Comparison of ENCODE assay signal across 8 cellular contexts in the genomic region with DNA sequence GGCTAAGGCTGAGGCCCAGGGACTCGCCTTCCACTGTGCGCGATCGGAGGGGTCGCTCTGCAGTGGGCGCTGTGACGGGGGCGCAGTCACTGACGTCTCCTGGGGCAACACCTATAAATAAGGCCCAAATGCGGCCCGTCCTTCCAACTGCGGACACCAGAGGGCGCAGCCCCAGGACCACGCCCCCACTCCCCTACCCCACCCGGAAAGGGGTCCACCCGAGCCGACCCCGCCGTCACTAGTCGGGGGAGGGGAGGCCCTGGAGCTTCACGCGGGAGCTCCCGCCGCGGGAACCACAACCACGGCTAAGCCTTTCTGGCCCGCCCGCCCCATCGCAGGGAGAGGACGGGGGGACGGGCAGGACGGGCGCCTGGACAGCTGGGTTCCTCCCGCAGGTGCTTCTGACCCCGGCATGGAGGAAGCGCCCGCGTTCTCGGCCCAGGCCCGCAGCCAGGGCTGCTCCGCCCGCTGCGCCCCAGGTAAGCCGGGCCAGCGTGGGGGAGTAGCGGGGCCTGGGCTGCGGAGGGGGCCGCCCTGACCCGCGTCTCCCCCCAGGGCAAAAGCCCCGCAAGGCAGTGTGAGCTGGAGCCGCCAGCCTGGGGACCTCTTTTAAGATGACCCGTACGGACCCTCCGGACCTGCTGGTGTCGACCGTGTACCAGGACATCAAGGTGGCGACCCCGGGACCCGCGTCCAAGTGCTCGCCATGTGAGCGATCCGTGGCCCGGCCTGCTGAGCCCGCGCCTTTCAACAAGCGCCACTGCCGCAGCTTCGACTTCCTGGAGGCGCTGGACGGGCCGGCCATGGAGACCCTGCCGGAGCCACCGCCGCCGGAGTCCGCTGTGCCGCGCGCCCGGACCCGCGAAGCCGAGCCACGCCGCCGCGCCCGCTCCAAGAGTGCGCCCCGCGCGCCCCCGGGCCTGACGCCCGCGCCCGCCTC. TPM values are rescaled to one million over a fixed set of nuclear protein-coding genes. Genes with fewer than 3 reads are reported as not detected.
DNase-seq lines count a peak whose midpoint lies in the region; ATAC-seq and TF ChIP-seq lines count a peak whose summit lies in the region.
"Not testable (repeated sequence)": the region's sequence is repeated elsewhere in the genome, so short reads cannot be mapped to it uniquely, and the experiment has no call there.

No MANE protein-coding gene starts in this region.

- H3K27me3 Mint-ChIP-seq in activated naive CD4-positive, alpha-beta T cell treated with anti-CD3 and anti-CD28 coated beads, Interleukin-2, amount 10 ng/mL, durations not matched to agents 7 days and 5 days, result peaks cover 59% of the 10 kb centered on the region
- H3K27me3 Mint-ChIP-seq in endodermal cell (ENCODE audit: insufficient read depth), result peaks cover 33% of the 10 kb centered on the region

- peak overlapping the region; percentile 54 for H3K4me3 Mint-ChIP-seq in activated naive CD4-positive, alpha-beta T cell treated with anti-CD3 and anti-CD28 coated beads, Interleukin-2, amount 10 ng/mL, durations not matched to agents 7 days and 5 days
- not testable (repeated sequence) for H3K4me3 Mint-ChIP-seq in endodermal cell

- H3K9me3 Mint-ChIP-seq in activated naive CD4-positive, alpha-beta T cell treated with anti-CD3 and anti-CD28 coated beads, Interleukin-2, amount 10 ng/mL, durations not matched to agents 7 days and 5 days, result not testable (repeated sequence)
- H3K9me3 Mint-ChIP-seq in endodermal cell, result peaks cover 12% of the 10 kb centered on the region

- DNase-seq in ELR (ENCODE audit: low read depth), result peak; percentile 47
- DNase-seq in NCI-H2196 (lab: John Stamatoyannopoulos, UW; ENCODE audit: unreplicated experiment), result peak; percentile 21
- DNase-seq in activated CD4-positive, alpha-beta T cell treated with anti-CD3 and anti-CD28 coated beads for 1 hour, result peak; percentile 39
- DNase-seq in activated naive CD4-positive, alpha-beta T cell treated with anti-CD3 and anti-CD28 coated beads, Interleukin-2, amount 10 ng/mL, durations not matched to agents 7 days and 5 days, result peak; percentile 73
- DNase-seq in endodermal cell, result peak; percentile 83
- DNase-seq in lung (ENCODE audit: low spot score), result peak; percentile 44
- peak in 3 of 4 experiments; percentile 35 to 47 (median 42) for DNase-seq in stimulated activated CD4-positive, alpha-beta T cell treated with anti-CD3 and anti-CD28 coated beads, Interleukin-1b, Interleukin-23, amount 100 ng/mL, for 24 hours (ENCODE audit: low read depth in 4 of 4, low spot score in 1 of 4)
- DNase-seq in upper lobe of left lung, result peak; percentile 48 to 89

- H3K27ac ChIP-seq in endodermal cell (ENCODE audit: low read depth, low read length); lung (ENCODE audit: low read depth in 1 of 2, low read length in 1 of 2): not testable (repeated sequence)
- peak overlapping the region in 1 of 4 donors; percentile 20 for H3K27ac ChIP-seq in upper lobe of left lung

- not testable (repeated sequence) for TF ChIP-seq POLR2A in upper lobe of left lung (IDR thresholded peaks at IDR 0.05)

- H3K4me1 Mint-ChIP-seq in activated naive CD4-positive, alpha-beta T cell treated with anti-CD3 and anti-CD28 coated beads, Interleukin-2, amount 10 ng/mL, durations not matched to agents 7 days and 5 days, result peaks cover 28% of the 10 kb centered on the region
- peaks cover 10% of the 10 kb centered on the region for H3K4me1 Mint-ChIP-seq in endodermal cell

- not testable (repeated sequence) for ATAC-seq in lung (ENCODE audit: insufficient read depth, low FRiP score); upper lobe of left lung (ENCODE audit: low FRiP score in 2 of 2)

- TF ChIP-seq CTCF in endodermal cell (conservative IDR thresholded peaks at IDR 0.05) (peak; percentile 84), upper lobe of left lung (IDR thresholded peaks at IDR 0.05) (peak; percentile 68 to 81 (median 74))
- TF ChIP-seq CTCF in lung (IDR thresholded peaks at IDR 0.05; ENCODE audit: control extremely low read depth, extremely low read depth), result not testable (repeated sequence)

- not testable (repeated sequence) for H3K4me3 ChIP-seq in endodermal cell (ENCODE audit: low read length); lung
- H3K4me3 ChIP-seq in upper lobe of left lung, result peak overlapping the region in 1 of 4 donors; percentile 14

- H3K36me3 ChIP-seq in endodermal cell (ENCODE audit: control insufficient read depth, insufficient read depth, low read length), result not testable (repeated sequence)
- H3K36me3 ChIP-seq in lung (ENCODE audit: control insufficient read depth in 2 of 2, insufficient read depth in 2 of 2, low read length in 2 of 2) (peaks cover 0 to 16% of the 10 kb centered on the region in 2 donors), upper lobe of left lung (peaks cover 0 to 24% (median 17%) of the 10 kb centered on the region in 4 donors)

- not testable (repeated sequence) for TF ChIP-seq EP300 in upper lobe of left lung (IDR thresholded peaks at IDR 0.05)

- H3K9me3 ChIP-seq in endodermal cell (ENCODE audit: control insufficient read depth, low read length); lung (ENCODE audit: control insufficient read depth in 2 of 2, insufficient read depth in 1 of 2, low read length in 1 of 2); upper lobe of left lung: not testable (repeated sequence)

- CTCF ChIA-PET in activated naive CD4-positive, alpha-beta T cell treated with anti-CD3 and anti-CD28 coated beads, Interleukin-2, amount 10 ng/mL, durations not matched to agents 7 days and 5 days (lab: Charles Lee), result interaction anchor here (1.0 to 2.3 kb wide), 3 partner anchors 38 to 191 kb away, joined by 3 to 13 read pairs (median 6); no protein-coding TSS in a partner anchor

- H3K9ac ChIP-seq in endodermal cell (ENCODE audit: extremely low read depth, low read length, poor library complexity, severe bottlenecking), result not testable (repeated sequence)

- 71 to 74% methylated on average over 38 to 99 of the region's 99 CpGs for WGBS in endodermal cell (ENCODE audit: insufficient coverage in 1 of 2, insufficient read length in 1 of 2), 2 experiments
- 5 to 6% methylated on average over 61 to 99 of the region's 99 CpGs for WGBS in lung, 2 donors
- WGBS in upper lobe of left lung, 2 donors, result 0 to 10% methylated on average over 9 to 64 of the region's 99 CpGs

- H3K36me3 Mint-ChIP-seq in activated naive CD4-positive, alpha-beta T cell treated with anti-CD3 and anti-CD28 coated beads, Interleukin-2, amount 10 ng/mL, durations not matched to agents 7 days and 5 days; endodermal cell (ENCODE audit: low read depth): not testable (repeated sequence)

- H3K4me1 ChIP-seq in endodermal cell (ENCODE audit: control insufficient read depth, insufficient read depth, low read length), result not testable (repeated sequence)
- H3K4me1 ChIP-seq in lung (ENCODE audit: control insufficient read depth in 2 of 2, insufficient read depth in 2 of 2, low read length in 2 of 2) (peaks cover 3 to 23% of the 10 kb centered on the region in 2 donors), upper lobe of left lung (peaks cover 52 to 74% (median 61%) of the 10 kb centered on the region in 4 donors)

- not testable (repeated sequence) for H3K27me3 ChIP-seq in endodermal cell (ENCODE audit: control insufficient read depth, insufficient read depth, low read length, poor library complexity, severe bottlenecking); lung (ENCODE audit: control insufficient read depth, insufficient read depth)
- peaks cover 0 to 39% (median 38%) of the 10 kb centered on the region in 4 donors for H3K27me3 ChIP-seq in upper lobe of left lung

- not testable (repeated sequence) for H3K27ac Mint-ChIP-seq in activated naive CD4-positive, alpha-beta T cell treated with anti-CD3 and anti-CD28 coated beads, Interleukin-2, amount 10 ng/mL, durations not matched to agents 7 days and 5 days; endodermal cell

RNA-seq across cellular contexts. Expression of a gene that starts 1.8 kb away (rescaled TPM):
- total RNA-seq in endodermal cell (1 to 10 TPM; 1.4 to 3.5 TPM), lung (1 to 10 TPM; 1.6 to 4.3 TPM), upper lobe of left lung (1 to 10 TPM; 1.4 to 7.3 (median 3.0) TPM)
- polyA plus RNA-seq in endodermal cell (2013, experiment 1 of 2), result 1.9 TPM
- 1.7 TPM for polyA plus RNA-seq in endodermal cell (2013, experiment 2 of 2)
- polyA plus RNA-seq in lung, result 1 to 10 TPM; 1.1 to 1.3 TPM

RNA-seq across cellular contexts. Expression of a gene that starts 5.1 kb away (rescaled TPM):
- total RNA-seq in endodermal cell (100 to 1,000 TPM; 107 to 122 TPM), lung (100 to 1,000 TPM in 1 of 2 donors, 10 to 100 TPM in 1; 75.0 to 124 TPM), upper lobe of left lung (100 to 1,000 TPM in 1 of 6 donors, 10 to 100 TPM in 5; 51.3 to 135 (median 64.1) TPM)
- polyA plus RNA-seq in endodermal cell (2013, experiment 1 of 2), result 171 TPM
- polyA plus RNA-seq in endodermal cell (2013, experiment 2 of 2), result 174 TPM
- polyA plus RNA-seq in lung, result 100 to 1,000 TPM; 110 to 195 TPM

RNA-seq across cellular contexts. Expression of a gene that starts 8.1 kb away (rescaled TPM):
- total RNA-seq in endodermal cell (10 to 100 TPM in 1 of 2 donors, 1 to 10 TPM in 1; 6.8 to 15.4 TPM), lung (10 to 100 TPM in 1 of 2 donors, 1 to 10 TPM in 1; 5.6 to 13.2 TPM), upper lobe of left lung (10 to 100 TPM in 3 of 6 donors, 1 to 10 TPM in 3; 2.1 to 18.9 (median 11.0) TPM)
- 11.5 TPM for polyA plus RNA-seq in endodermal cell (2013, experiment 1 of 2)
- polyA plus RNA-seq in endodermal cell (2013, experiment 2 of 2), result 9.9 TPM
- 1 to 10 TPM; 7.0 to 7.3 TPM for polyA plus RNA-seq in lung

RNA-seq across cellular contexts. Expression of a gene that starts 22.0 kb away (rescaled TPM):
- total RNA-seq in endodermal cell (100 to 1,000 TPM; 326 to 339 TPM), lung (100 to 1,000 TPM; 283 to 298 TPM), upper lobe of left lung (100 to 1,000 TPM; 137 to 312 (median 282) TPM)
- polyA plus RNA-seq in endodermal cell (2013, experiment 1 of 2), result 226 TPM
- 225 TPM for polyA plus RNA-seq in endodermal cell (2013, experiment 2 of 2)
- 100 to 1,000 TPM; 308 to 670 TPM for polyA plus RNA-seq in lung

RNA-seq across cellular contexts. Expression of a gene that starts 36.3 kb away (rescaled TPM):
- total RNA-seq in endodermal cell, result 100 to 1,000 TPM; 159 to 206 TPM
- polyA plus RNA-seq in endodermal cell (2013, experiment 1 of 2), result 128 TPM
- 116 TPM for polyA plus RNA-seq in endodermal cell (2013, experiment 2 of 2)
- total RNA-seq in lung, result 10 to 100 TPM; 36.4 to 87.8 TPM
- polyA plus RNA-seq in lung, result 10 to 100 TPM; 53.7 to 70.8 TPM
- 100 to 1,000 TPM in 2 of 6 donors, 10 to 100 TPM in 4; 47.2 to 128 (median 78.9) TPM for total RNA-seq in upper lobe of left lung

Comparison
In these comparisons a context has a peak if more than half of its experiments do, and no peak if none do; other contexts are left out.
1. DNase-seq: peak in every context shown above with its lines; median percentile 83 in endodermal cell; 73 in activated naive CD4-positive, alpha-beta T cell treated with anti-CD3 and anti-CD28 coated beads, Interleukin-2, amount 10 ng/mL, durations not matched to agents 7 days and 5 days; 68 in upper lobe of left lung; 47 in ELR; 44 in lung; 42 in stimulated activated CD4-positive, alpha-beta T cell treated with anti-CD3 and anti-CD28 coated beads, Interleukin-1b, Interleukin-23, amount 100 ng/mL, for 24 hours; 39 in activated CD4-positive, alpha-beta T cell treated with anti-CD3 and anti-CD28 coated beads for 1 hour; 21 in NCI-H2196.